In the genomic region with DNA sequence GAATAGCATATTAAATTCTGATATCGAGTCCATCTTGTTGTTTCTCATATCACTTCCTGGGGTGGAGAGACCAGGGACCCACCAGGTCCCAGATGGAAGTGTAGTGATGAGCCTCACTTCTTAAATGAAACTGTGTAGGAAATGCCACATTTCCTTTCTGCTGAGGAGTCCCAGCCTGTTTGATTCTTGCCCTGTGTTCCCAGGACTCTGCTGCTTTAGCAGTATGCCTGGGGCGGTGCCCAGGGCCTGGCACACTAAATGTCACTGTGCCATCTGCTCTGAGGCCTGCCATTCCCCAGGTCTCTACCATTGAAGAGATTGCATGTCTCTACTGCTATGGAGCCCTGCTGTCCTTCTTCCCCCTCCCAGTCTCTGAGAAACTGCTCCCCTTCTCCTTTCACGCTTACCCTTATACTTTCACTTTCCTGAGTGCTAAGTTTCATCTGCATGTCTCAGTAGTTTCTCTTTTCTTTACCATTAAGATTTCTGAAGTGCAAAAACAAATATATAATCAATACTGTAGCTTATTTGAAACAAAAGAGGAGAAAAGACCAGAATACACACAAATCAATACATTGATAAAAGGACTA, we compare ENCODE assay signal across 11 cellular contexts.
DNase-seq lines count a peak whose midpoint lies in the region; ATAC-seq and TF ChIP-seq lines count a peak whose summit lies in the region.
"Had no signal": no experiment of that assay in that cellular context is flagged by ENCODE, and none has a peak within 500 bp of the region (broad histone marks: within the 10 kb centered on the region; RNA-seq: fewer than 3 reads in every experiment).

No MANE protein-coding gene starts in this region.

- H3K4me1 Mint-ChIP-seq in nephron progenitor cell: peaks cover 4% of the 10 kb centered on the region
- H3K4me1 Mint-ChIP-seq: central memory CD8-positive, alpha-beta T cell; WTC11 had no signal

- no peak for TF ChIP-seq CTCF in nephron progenitor cell (IDR thresholded peaks at IDR 0.05)

- peak; percentile 3 for DNase-seq in NK-92 treated with Interleukin-12 subunit alpha and Interleukin-12 subunit beta, amount 100 ng/mL, for 24 hours (lab: John Stamatoyannopoulos, UW)
- DNase-seq in NK-92 (lab: John Stamatoyannopoulos, UW; ENCODE audit: unreplicated experiment) (no peak), nephron progenitor cell (no peak), D341Med (ENCODE audit: low spot score) (no peak), HuH-7.5 (ENCODE audit: low spot score) (no peak), dedifferentiated amniotic fluid mesenchymal stem cell (ENCODE audit: extremely low spot score) (no peak)
- DNase-seq: stimulated activated CD4-positive, alpha-beta T cell treated with anti-CD3 and anti-CD28 coated beads, Interleukin-2, amount 100 ng/mL, for 24 hours had no signal

- H3K9me3 Mint-ChIP-seq in nephron progenitor cell: no peaks in the 10 kb centered on the region
- H3K9me3 Mint-ChIP-seq: central memory CD8-positive, alpha-beta T cell had no signal

- no peak overlapping the region for H3K4me3 Mint-ChIP-seq in nephron progenitor cell
- H3K4me3 Mint-ChIP-seq: central memory CD8-positive, alpha-beta T cell; WTC11 had no signal

- no peaks in the 10 kb centered on the region for H3K36me3 Mint-ChIP-seq in nephron progenitor cell (ENCODE audit: low read depth)

- peak overlapping the region; percentile 60 for H3K27ac Mint-ChIP-seq in nephron progenitor cell
- H3K27ac Mint-ChIP-seq: WTC11 had no signal

- H3K27me3 Mint-ChIP-seq in nephron progenitor cell (ENCODE audit: low read depth, poor library complexity): peaks cover 4% of the 10 kb centered on the region
- H3K27me3 Mint-ChIP-seq: central memory CD8-positive, alpha-beta T cell had no signal

- ATAC-seq in GM21529 (IDR thresholded peaks at IDR 0.05; ENCODE audit: unreplicated experiment): peak; percentile 98
- ATAC-seq in HG03103 (IDR thresholded peaks at IDR 0.05; ENCODE audit: low read depth, unreplicated experiment): peak; percentile 96
- ATAC-seq: WTC11 had no signal
